8 cellular contexts compared by ENCODE assay signal in the genomic region with DNA sequence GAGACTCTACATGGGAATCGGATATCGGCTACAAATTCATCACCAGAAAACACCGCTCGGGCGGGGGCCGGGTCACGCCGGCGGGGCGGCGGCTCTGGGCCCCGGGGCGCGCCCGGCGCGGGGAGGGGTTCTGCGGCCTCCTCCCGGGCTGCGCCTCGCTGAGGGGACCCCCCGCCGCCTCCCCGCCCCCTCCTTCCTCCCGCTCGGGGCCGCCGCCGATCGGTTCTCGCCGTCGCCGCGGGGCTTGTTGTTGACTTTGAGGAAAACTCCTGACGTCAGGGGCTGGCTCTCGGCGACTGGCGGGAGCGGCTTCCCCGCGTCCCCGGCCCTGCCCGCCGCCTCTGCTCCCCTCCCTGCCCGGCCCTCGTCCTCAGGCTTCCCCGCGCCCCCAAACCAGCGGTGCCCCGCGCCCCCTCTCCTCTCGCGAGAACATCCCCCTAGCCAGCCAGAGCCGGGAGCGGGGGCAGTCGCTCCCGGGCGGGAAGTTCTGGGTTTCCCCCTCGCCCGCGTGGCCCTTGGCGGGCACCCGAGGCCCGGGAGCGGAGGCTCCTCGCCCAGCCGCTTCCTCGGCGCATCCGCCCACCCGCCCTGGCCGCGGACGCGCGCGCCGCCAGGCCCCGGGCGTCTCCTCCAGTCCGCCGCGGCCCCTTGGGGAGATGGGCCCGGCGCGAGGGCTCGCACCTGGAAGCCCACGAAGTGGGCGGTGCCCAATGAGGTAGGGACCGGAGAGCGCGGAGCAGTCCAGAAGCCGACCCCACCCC. TPM values are rescaled to one million over a fixed set of nuclear protein-coding genes. Genes with fewer than 3 reads are reported as not detected.
DNase-seq lines count a peak whose midpoint lies in the region; ATAC-seq, FAIRE-seq and TF ChIP-seq lines count a peak whose summit lies in the region.

No MANE protein-coding gene starts in this region.

- H3K4me1 ChIP-seq in BLaER1 treated with 17β-estradiol and CSF1 and Interleukin-3, amounts not matched to agents 10 nM and 100 nM = peaks cover 13 to 30% (median 24%) of the 10 kb centered on the region in 10 experiments
- peaks cover 21% of the 10 kb centered on the region for H3K4me1 ChIP-seq in endocrine pancreas (ENCODE audit: control insufficient read depth, insufficient read depth, low read length)

- H3K9me3 Mint-ChIP-seq in mesothelial cell of epicardium = no peaks in the 10 kb centered on the region

- H3K4me2 ChIP-seq in BLaER1 treated with 17β-estradiol and CSF1 and Interleukin-3, amounts not matched to agents 10 nM and 100 nM = peak overlapping the region; percentile 64 to 95 (median 88)

- H3K27ac Mint-ChIP-seq in mesothelial cell of epicardium = peak overlapping the region; percentile 98

- peak overlapping the region; percentile 70 to 92 (median 78) for H3K4me3 ChIP-seq in BLaER1 treated with 17β-estradiol and CSF1 and Interleukin-3, amounts not matched to agents 10 nM and 100 nM
- peak overlapping the region; percentile 94 for H3K4me3 ChIP-seq in endocrine pancreas (ENCODE audit: control insufficient read depth, insufficient read depth, low read length)

- peak overlapping the region; percentile 86 to 96 (median 92) for H3K27ac ChIP-seq in BLaER1 treated with 17β-estradiol and CSF1 and Interleukin-3, amounts not matched to agents 10 nM and 100 nM

- H3K9ac ChIP-seq in BLaER1 treated with 17β-estradiol and CSF1 and Interleukin-3, amounts not matched to agents 10 nM and 100 nM = peak overlapping the region; percentile 88 to 95 (median 91)
- peak overlapping the region; percentile 83 for H3K9ac ChIP-seq in endocrine pancreas (ENCODE audit: control insufficient read depth, insufficient read depth, low read length)

- peak overlapping the region; percentile 89 for H3K4me3 Mint-ChIP-seq in mesothelial cell of epicardium

- DNase-seq in GM19239 (ENCODE audit: insufficient read length, low spot score) = peak; percentile 48
- peak; percentile 86 for DNase-seq in NCI-H774 (lab: John Stamatoyannopoulos, UW)
- peak; percentile 46 for DNase-seq in activated CD8-positive, alpha-beta memory T cell treated with anti-CD3 and anti-CD28 coated beads, Interleukin-2, amount 50 U/mL, for 24 hours (ENCODE audit: extremely low read depth)
- DNase-seq in mesothelial cell of epicardium (ENCODE audit: low spot score in 2 of 2, unreplicated experiment in 2 of 2) = peak; percentile 78 to 86
- DNase-seq in stimulated activated CD8-positive, alpha-beta memory T cell treated with anti-CD3 and anti-CD28 coated beads, Interleukin-15, amount 100 ng/mL, for 24 hours (ENCODE audit: low read depth) = peak; percentile 59

- H3K9me3 ChIP-seq in BLaER1 treated with 17β-estradiol and CSF1 and Interleukin-3, amounts not matched to agents 10 nM and 100 nM (replicated peaks in 1 of 11) = no peaks in the 10 kb centered on the region
- H3K9me3 ChIP-seq in endocrine pancreas (ENCODE audit: control insufficient read depth, low read length) = no peaks in the 10 kb centered on the region

- no peak for TF ChIP-seq CTCF in mesothelial cell of epicardium (IDR thresholded peaks at IDR 0.05; ENCODE audit: unreplicated experiment)

- peak; percentile 71 for ATAC-seq in HG03432 (IDR thresholded peaks at IDR 0.05; ENCODE audit: unreplicated experiment)

- H3K36me3 ChIP-seq in BLaER1 treated with 17β-estradiol and CSF1 and Interleukin-3, amounts not matched to agents 10 nM and 100 nM = no peaks in the 10 kb centered on the region
- H3K36me3 ChIP-seq in endocrine pancreas (ENCODE audit: control insufficient read depth, insufficient read depth, low read length) = no peaks in the 10 kb centered on the region

- H3K27me3 Mint-ChIP-seq in mesothelial cell of epicardium (ENCODE audit: low read depth) = no peaks in the 10 kb centered on the region

- no peaks in the 10 kb centered on the region for H3K36me3 Mint-ChIP-seq in mesothelial cell of epicardium

- FAIRE-seq in GM19239 (lab: Jason Lieb, UNC) = peak; percentile 57

- peaks cover 0 to 32% (median 17%) of the 10 kb centered on the region in 11 experiments; a peak in 11 of 22 replicates for H4K20me1 ChIP-seq in BLaER1 treated with 17β-estradiol and CSF1 and Interleukin-3, amounts not matched to agents 10 nM and 100 nM

- H3K4me1 Mint-ChIP-seq in mesothelial cell of epicardium = peaks cover 22% of the 10 kb centered on the region

- no peaks in the 10 kb centered on the region; a peak in 3 of 22 replicates for H3K27me3 ChIP-seq in BLaER1 treated with 17β-estradiol and CSF1 and Interleukin-3, amounts not matched to agents 10 nM and 100 nM
- no peaks in the 10 kb centered on the region for H3K27me3 ChIP-seq in endocrine pancreas (ENCODE audit: control insufficient read depth, insufficient read depth, low read length)

RNA-seq across cellular contexts. Expression of a gene that starts 0.5 kb away (rescaled TPM):
- total RNA-seq in mesothelial cell of epicardium = 107 to 113 TPM (median 110 TPM) in 3 replicates

Comparison
In these comparisons a context has a peak if more than half of its experiments do, and no peak if none do; other contexts are left out.
1. Peak in every context shown above with its lines: DNase-seq, ATAC-seq, H3K4me3 ChIP-seq and H3K27ac ChIP-seq.